Comparison of ENCODE assay signal across 8 cellular contexts in the genomic region with DNA sequence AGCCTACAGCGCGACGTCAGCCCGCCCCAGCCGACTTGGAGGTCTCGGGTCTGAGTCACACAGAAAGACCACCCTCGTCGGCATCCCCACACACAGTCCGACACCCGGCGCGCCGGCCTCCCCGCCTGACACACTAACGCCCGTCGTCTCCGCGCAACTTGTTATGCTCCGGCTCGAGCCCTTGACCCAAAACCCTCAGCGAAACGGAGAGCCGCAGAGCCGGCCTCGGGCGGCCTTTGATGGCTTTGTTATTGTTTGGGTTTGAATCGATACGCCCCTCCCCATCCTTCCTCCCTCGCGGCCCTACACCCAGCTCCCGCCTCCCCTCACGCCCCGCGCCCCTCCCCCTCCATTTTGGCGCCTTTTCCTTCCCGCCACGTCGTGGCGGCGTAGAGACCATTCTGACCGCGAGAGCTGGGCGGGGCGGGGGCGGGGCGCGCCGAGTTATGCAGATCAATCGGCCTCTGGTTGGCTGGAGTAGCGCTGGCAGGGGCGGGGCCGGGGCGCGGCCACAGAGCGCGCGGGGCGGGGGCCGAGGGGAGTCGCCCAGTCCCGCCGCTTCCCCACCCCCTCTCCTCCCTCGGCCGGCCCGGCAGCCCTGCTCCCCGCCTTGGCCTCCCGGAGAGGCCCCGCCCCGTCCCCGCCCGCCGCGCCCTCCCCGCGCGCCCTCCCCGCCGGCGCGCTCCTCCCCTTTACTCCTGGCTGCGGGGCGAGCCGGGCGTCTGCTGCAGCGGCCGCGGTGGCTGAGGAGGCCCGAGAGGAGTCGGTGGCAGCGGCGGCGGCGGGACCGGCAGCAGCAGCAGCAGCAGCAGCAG. TPM values are rescaled to one million over a fixed set of nuclear protein-coding genes. Genes with fewer than 3 reads are reported as not detected.
A peak's percentile ranks its signal among the peaks of the same experiment; 100 is the strongest.
DNase-seq lines count a peak whose midpoint lies in the region; ATAC-seq and TF ChIP-seq lines count a peak whose summit lies in the region.

A gene (plus strand): TSS at position 695 of the 815 bp plus-strand sequence. CDS start 424 bp downstream, outside the sequence.

- peak within 1 kb of the TSS; percentile 89 for H3K27ac ChIP-seq in suprapubic skin

- H3K27me3 Mint-ChIP-seq in HFFc6 (ENCODE audit: insufficient read depth): no peaks in the 10 kb centered on the region
- no peaks in the 10 kb centered on the region for H3K27me3 Mint-ChIP-seq in activated naive CD4-positive, alpha-beta T cell treated with anti-CD3 and anti-CD28 coated beads, Interleukin-2, amount 50 U/mL, for 24 hours

- H3K4me3 ChIP-seq in suprapubic skin: peak within 1 kb of the TSS; percentile 76

- H3K27ac Mint-ChIP-seq in HFFc6: peak within 1 kb of the TSS; percentile 93
- peak within 1 kb of the TSS; percentile 97 for H3K27ac Mint-ChIP-seq in activated naive CD4-positive, alpha-beta T cell treated with anti-CD3 and anti-CD28 coated beads, Interleukin-2, amount 50 U/mL, for 24 hours

- no peaks in the 10 kb centered on the region for H3K9me3 ChIP-seq in suprapubic skin

- TF ChIP-seq EP300 in suprapubic skin (IDR thresholded peaks at IDR 0.05): no peak

- H3K9me3 Mint-ChIP-seq in HFFc6: no peaks in the 10 kb centered on the region
- H3K9me3 Mint-ChIP-seq in activated naive CD4-positive, alpha-beta T cell treated with anti-CD3 and anti-CD28 coated beads, Interleukin-2, amount 50 U/mL, for 24 hours: no peaks in the 10 kb centered on the region

- peak in 1 of 2 donors; percentile 80 for TF ChIP-seq POLR2A in suprapubic skin (IDR thresholded peaks at IDR 0.05)

- TF ChIP-seq CTCF in HFFc6 (IDR thresholded peaks at IDR 0.05): no peak
- no peak for TF ChIP-seq CTCF in suprapubic skin (IDR thresholded peaks at IDR 0.05)

- peaks cover 43% of the 10 kb centered on the region for H3K4me1 ChIP-seq in suprapubic skin

- DNase-seq in GM03348 (ENCODE audit: low spot score) (peak; percentile 98), HFFc6 (peak; percentile 94), NCI-H1048 (lab: John Stamatoyannopoulos, UW) (peak; percentile 83), globus pallidus (ENCODE audit: low spot score) (peak; percentile 99), occipital lobe (lab: John Stamatoyannopoulos, UW) (peak; percentile 99), suprapubic skin (ENCODE audit: low spot score in 2 of 2) (peak; percentile 99)

- H3K36me3 Mint-ChIP-seq in HFFc6 (ENCODE audit: low read depth): peaks cover 10% of the 10 kb centered on the region; the same call in 1 of the 2 replicates
- peaks cover 16% of the 10 kb centered on the region for H3K36me3 Mint-ChIP-seq in activated naive CD4-positive, alpha-beta T cell treated with anti-CD3 and anti-CD28 coated beads, Interleukin-2, amount 50 U/mL, for 24 hours

- peaks cover 19% of the 10 kb centered on the region for H3K36me3 ChIP-seq in suprapubic skin

- 0% methylated on average over 16 of the region's 95 CpGs for WGBS in suprapubic skin

- no peaks in the 10 kb centered on the region for H3K27me3 ChIP-seq in suprapubic skin

- peak; percentile 76 for ATAC-seq in SK-N-SH treated with all-trans-retinoic acid at 6 μM for 48 hours

- peaks cover 32% of the 10 kb centered on the region for H3K4me1 Mint-ChIP-seq in HFFc6 (ENCODE audit: low read depth)
- H3K4me1 Mint-ChIP-seq in activated naive CD4-positive, alpha-beta T cell treated with anti-CD3 and anti-CD28 coated beads, Interleukin-2, amount 50 U/mL, for 24 hours: peaks cover 49% of the 10 kb centered on the region

- peak within 1 kb of the TSS; percentile 88 for H3K4me3 Mint-ChIP-seq in HFFc6
- H3K4me3 Mint-ChIP-seq in activated naive CD4-positive, alpha-beta T cell treated with anti-CD3 and anti-CD28 coated beads, Interleukin-2, amount 50 U/mL, for 24 hours: peak within 1 kb of the TSS; percentile 95

TF ChIP-seq in SK-N-SH treated with all-trans-retinoic acid at 6 μM for 48 hours, 23 proteins besides CTCF, POLR2A, EP300 and RAD21:
- TF ChIP-seq, protein P1, sequence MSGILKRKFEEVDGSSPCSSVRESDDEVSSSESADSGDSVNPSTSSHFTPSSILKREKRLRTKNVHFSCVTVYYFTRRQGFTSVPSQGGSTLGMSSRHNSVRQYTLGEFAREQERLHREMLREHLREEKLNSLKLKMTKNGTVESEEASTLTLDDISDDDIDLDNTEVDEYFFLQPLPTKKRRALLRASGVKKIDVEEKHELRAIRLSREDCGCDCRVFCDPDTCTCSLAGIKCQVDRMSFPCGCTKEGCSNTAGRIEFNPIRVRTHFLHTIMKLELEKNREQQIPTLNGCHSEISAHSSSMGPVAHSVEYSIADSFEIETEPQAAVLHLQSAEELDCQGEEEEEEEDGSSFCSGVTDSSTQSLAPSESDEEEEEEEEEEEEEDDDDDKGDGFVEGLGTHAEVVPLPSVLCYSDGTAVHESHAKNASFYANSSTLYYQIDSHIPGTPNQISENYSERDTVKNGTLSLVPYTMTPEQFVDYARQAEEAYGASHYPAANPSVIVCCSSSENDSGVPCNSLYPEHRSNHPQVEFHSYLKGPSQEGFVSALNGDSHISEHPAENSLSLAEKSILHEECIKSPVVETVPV (CRISPR knock-in tag; IDR thresholded peaks at IDR 0.05): no peak
- TF ChIP-seq ESRRG (CRISPR knock-in tag; IDR thresholded peaks at IDR 0.05) (0 out of 2 replicates have a peak, but pooled peaks have one; percentile 45), BACH2 (CRISPR knock-in tag; IDR thresholded peaks at IDR 0.05; ENCODE audit: borderline replicate concordance) (no peak)
- TF ChIP-seq, protein P2, sequence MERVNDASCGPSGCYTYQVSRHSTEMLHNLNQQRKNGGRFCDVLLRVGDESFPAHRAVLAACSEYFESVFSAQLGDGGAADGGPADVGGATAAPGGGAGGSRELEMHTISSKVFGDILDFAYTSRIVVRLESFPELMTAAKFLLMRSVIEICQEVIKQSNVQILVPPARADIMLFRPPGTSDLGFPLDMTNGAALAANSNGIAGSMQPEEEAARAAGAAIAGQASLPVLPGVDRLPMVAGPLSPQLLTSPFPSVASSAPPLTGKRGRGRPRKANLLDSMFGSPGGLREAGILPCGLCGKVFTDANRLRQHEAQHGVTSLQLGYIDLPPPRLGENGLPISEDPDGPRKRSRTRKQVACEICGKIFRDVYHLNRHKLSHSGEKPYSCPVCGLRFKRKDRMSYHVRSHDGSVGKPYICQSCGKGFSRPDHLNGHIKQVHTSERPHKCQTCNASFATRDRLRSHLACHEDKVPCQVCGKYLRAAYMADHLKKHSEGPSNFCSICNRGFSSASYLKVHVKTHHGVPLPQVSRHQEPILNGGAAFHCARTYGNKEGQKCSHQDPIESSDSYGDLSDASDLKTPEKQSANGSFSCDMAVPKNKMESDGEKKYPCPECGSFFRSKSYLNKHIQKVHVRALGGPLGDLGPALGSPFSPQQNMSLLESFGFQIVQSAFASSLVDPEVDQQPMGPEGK (CRISPR knock-in tag; IDR thresholded peaks at IDR 0.05; ENCODE audit: borderline replicate concordance): peak; percentile 74; the same call in 1 of the 2 replicates

RNA-seq across cellular contexts. Expression of the gene that starts here (rescaled TPM):
- 1 to 10 TPM; 3.6 to 6.3 (median 5.1) TPM for total RNA-seq in HFFc6 (2021; fragmentation: NEBNext Ultra II Directional; extraction: Animal tissue kit (Norgen Biotek cat#: 25700))
- total RNA-seq in occipital lobe (22.8 TPM), suprapubic skin (100 to 1,000 TPM in 2 of 4 donors, 10 to 100 TPM in 2; 63.6 to 158 (median 110) TPM)

Comparison
In these comparisons a context has a peak if more than half of its experiments do, and no peak if none do; other contexts are left out.
1. Peak in every context shown above with its lines: DNase-seq, ATAC-seq, H3K4me3 ChIP-seq and H3K27ac ChIP-seq.